Comparison of ENCODE assay signal across 14 cellular contexts in the genomic region with DNA sequence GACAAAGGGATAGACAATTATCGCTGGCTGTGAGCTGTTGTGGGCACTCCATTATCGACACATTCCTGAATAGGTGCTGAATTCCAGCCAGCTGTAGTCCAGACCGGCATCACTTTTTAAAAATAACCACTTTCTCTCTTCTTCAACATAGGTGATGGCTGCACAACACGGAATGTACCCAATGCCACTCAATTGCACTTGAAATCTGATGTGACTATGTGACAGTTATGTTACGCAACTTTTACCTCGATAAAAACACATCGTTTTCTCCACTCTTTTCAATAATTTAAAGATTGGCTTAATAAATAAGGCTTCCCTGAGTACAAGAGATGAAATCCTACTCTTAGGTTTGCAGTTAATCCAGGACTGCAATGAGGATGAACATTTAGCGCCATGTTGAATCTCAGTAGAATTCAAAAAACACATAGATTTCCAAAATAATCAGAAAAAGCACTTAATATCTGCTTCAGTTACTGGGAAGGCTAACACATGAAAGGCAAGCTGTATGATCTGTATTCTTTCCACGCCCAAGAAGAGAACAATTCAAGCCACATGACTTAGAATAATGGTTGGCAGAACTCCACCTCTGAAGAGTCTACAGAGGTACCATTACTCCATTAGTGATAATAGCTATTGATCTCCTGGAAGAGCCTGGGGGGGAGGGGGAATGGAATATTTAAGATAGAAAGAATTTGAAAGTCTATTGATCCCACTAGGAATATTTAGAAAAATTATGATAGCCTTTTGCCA. TPM values are rescaled to one million over a fixed set of nuclear protein-coding genes. Genes with fewer than 3 reads are reported as not detected.
DNase-seq lines count a peak whose midpoint lies in the region; ATAC-seq and TF ChIP-seq lines count a peak whose summit lies in the region.
"Had no signal": no experiment of that assay in that cellular context is flagged by ENCODE, and none has a peak within 500 bp of the region (broad histone marks: within the 10 kb centered on the region; RNA-seq: fewer than 3 reads in every experiment).

No MANE protein-coding gene starts in this region.

- peaks cover 50% of the 10 kb centered on the region for H3K36me3 Mint-ChIP-seq in T-helper 2 cell treated with Interferon-gamma antibody and Interleukin-4, amounts not matched to agents 5 μg/mL and 100 μg/mL, for 36 hours (ENCODE audit: low read depth)
- peaks cover 35% of the 10 kb centered on the region for H3K36me3 Mint-ChIP-seq in progenitor cell of endocrine pancreas (ENCODE audit: insufficient read depth)

- H3K27me3 Mint-ChIP-seq in T-helper 2 cell treated with Interferon-gamma antibody and Interleukin-4, amounts not matched to agents 5 μg/mL and 100 μg/mL, for 36 hours (ENCODE audit: low read depth) = no peaks in the 10 kb centered on the region
- no peaks in the 10 kb centered on the region for H3K27me3 Mint-ChIP-seq in progenitor cell of endocrine pancreas

- H3K4me3 Mint-ChIP-seq in T-helper 2 cell treated with Interferon-gamma antibody and Interleukin-4, amounts not matched to agents 5 μg/mL and 100 μg/mL, for 36 hours = peak overlapping the region; percentile 19
- no peak overlapping the region for H3K4me3 Mint-ChIP-seq in progenitor cell of endocrine pancreas (ENCODE audit: low read depth)
- H3K4me3 Mint-ChIP-seq: activated CD8-positive, alpha-beta T cell treated with anti-CD3 and anti-CD28 coated beads, Interleukin-2, amount 10 ng/mL, durations not matched to agents 7 days and 5 days had no signal

- peak overlapping the region; percentile 19 for H3K27ac Mint-ChIP-seq in T-helper 2 cell treated with Interferon-gamma antibody and Interleukin-4, amounts not matched to agents 5 μg/mL and 100 μg/mL, for 36 hours
- H3K27ac Mint-ChIP-seq in progenitor cell of endocrine pancreas = peak overlapping the region; percentile 21

- no peak for DNase-seq in T-helper 2 cell treated with Interferon-gamma antibody and Interleukin-4, amounts not matched to agents 5 μg/mL and 100 μg/mL, for 36 hours (ENCODE audit: low spot score)
- DNase-seq in T-helper 2 cell (no peak), NCI-H2227 (lab: John Stamatoyannopoulos, UW; ENCODE audit: unreplicated experiment) (peak; percentile 54), progenitor cell of endocrine pancreas (ENCODE audit: low spot score, unreplicated experiment) (no peak), foreskin keratinocyte (no peak), glomerular visceral epithelial cell (ENCODE audit: extremely low spot score) (no peak), AML-193 (lab: John Stamatoyannopoulos, UW) (no peak)
- DNase-seq: activated CD8-positive, alpha-beta T cell treated with anti-CD3 and anti-CD28 coated beads, Interleukin-2, amount 10 ng/mL, durations not matched to agents 7 days and 5 days; NCI-H1417 treated with DMSO at 0.1 percent for 48 hours; stimulated activated CD4-positive, alpha-beta T cell treated with anti-CD3 and anti-CD28 coated beads, Interleukin-1b, Interleukin-23, amount 100 ng/mL, for 48 hours; stimulated activated naive CD4-positive, alpha-beta T cell; SW 1271 had no signal

- no peaks in the 10 kb centered on the region for H3K9me3 Mint-ChIP-seq in T-helper 2 cell treated with Interferon-gamma antibody and Interleukin-4, amounts not matched to agents 5 μg/mL and 100 μg/mL, for 36 hours
- H3K9me3 Mint-ChIP-seq in progenitor cell of endocrine pancreas (ENCODE audit: low read depth) = peaks cover 3% of the 10 kb centered on the region

- H3K9me3 ChIP-seq in endocrine pancreas (ENCODE audit: control insufficient read depth, low read length) = no peaks in the 10 kb centered on the region

- TF ChIP-seq CTCF in progenitor cell of endocrine pancreas (IDR thresholded peaks at IDR 0.05; ENCODE audit: unreplicated experiment) = no peak
- no peak for TF ChIP-seq CTCF in foreskin keratinocyte (conservative IDR thresholded peaks at IDR 0.05)

- no peak for ATAC-seq in foreskin keratinocyte
- ATAC-seq: activated CD8-positive, alpha-beta T cell treated with anti-CD3 and anti-CD28 coated beads, Interleukin-2, amount 10 ng/mL, durations not matched to agents 7 days and 5 days had no signal

- no peaks in the 10 kb centered on the region for H3K27me3 ChIP-seq in endocrine pancreas (ENCODE audit: control insufficient read depth, insufficient read depth, low read length)
- H3K27me3 ChIP-seq in foreskin keratinocyte = no peaks in the 10 kb centered on the region

- peaks cover 2% of the 10 kb centered on the region for H3K36me3 ChIP-seq in endocrine pancreas (ENCODE audit: control insufficient read depth, insufficient read depth, low read length)

- peaks cover 44% of the 10 kb centered on the region for H3K4me1 Mint-ChIP-seq in T-helper 2 cell treated with Interferon-gamma antibody and Interleukin-4, amounts not matched to agents 5 μg/mL and 100 μg/mL, for 36 hours (ENCODE audit: low read depth)
- H3K4me1 Mint-ChIP-seq in progenitor cell of endocrine pancreas (ENCODE audit: low read depth) = peaks cover 25% of the 10 kb centered on the region

- no peak overlapping the region for H3K9ac ChIP-seq in endocrine pancreas (ENCODE audit: control insufficient read depth, insufficient read depth, low read length)

- H3K4me1 ChIP-seq in endocrine pancreas (ENCODE audit: control insufficient read depth, insufficient read depth, low read length) = peaks cover 16% of the 10 kb centered on the region
- H3K4me1 ChIP-seq in foreskin keratinocyte = peaks cover 26% of the 10 kb centered on the region

- no peak overlapping the region for H3K27ac ChIP-seq in foreskin keratinocyte
- H3K27ac ChIP-seq: HL-60 had no signal

- H3K4me3 ChIP-seq in endocrine pancreas (ENCODE audit: control insufficient read depth, insufficient read depth, low read length) = peak overlapping the region; percentile 34

RNA-seq across cellular contexts. Expression of gene YWHAG, which starts 3.6 kb away (rescaled TPM):
- total RNA-seq in progenitor cell of endocrine pancreas = 132 and 136 TPM in 2 replicates
- 195 and 216 TPM in 2 replicates for total RNA-seq in foreskin keratinocyte
- polyA plus RNA-seq in foreskin keratinocyte = 70.5 and 89.6 TPM in 2 replicates

RNA-seq across cellular contexts. Expression of gene HSPB1, which starts 52.7 kb away (rescaled TPM):
- total RNA-seq in progenitor cell of endocrine pancreas = 111 and 118 TPM in 2 replicates
- 204 and 286 TPM in 2 replicates for total RNA-seq in foreskin keratinocyte
- polyA plus RNA-seq in foreskin keratinocyte = 502 and 562 TPM in 2 replicates

RNA-seq across cellular contexts. Expression of gene SSC4D, which starts 54.3 kb away (rescaled TPM):
- total RNA-seq in progenitor cell of endocrine pancreas (7.4 and 10.7 TPM in 2 replicates), foreskin keratinocyte (1.1 and 1.5 TPM in 2 replicates)
- 1.9 and 2.0 TPM in 2 replicates for polyA plus RNA-seq in foreskin keratinocyte
